Comparison of ENCODE assay signal across 13 cellular contexts in the genomic region with DNA sequence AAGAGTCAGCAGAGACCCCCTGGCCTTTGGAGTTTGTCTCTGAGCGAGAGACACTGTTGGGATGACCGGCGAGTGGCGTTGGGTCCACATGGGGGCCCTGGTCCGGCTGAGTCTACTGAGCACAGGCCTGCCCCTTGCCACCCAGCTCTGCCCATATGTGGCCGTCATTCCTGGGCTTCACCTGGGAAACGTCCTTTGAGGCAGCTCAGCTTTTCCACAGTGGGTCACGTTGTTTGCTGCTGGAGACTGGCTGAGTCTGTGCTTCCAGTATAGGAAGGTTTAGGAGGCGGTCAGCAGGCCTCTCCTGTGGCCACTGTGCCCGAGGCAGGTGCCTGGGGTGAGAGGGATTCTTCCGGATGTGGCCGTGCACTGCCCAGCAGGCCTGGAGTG. TPM values are rescaled to one million over a fixed set of nuclear protein-coding genes. Genes with fewer than 3 reads are reported as not detected.
DNase-seq lines count a peak whose midpoint lies in the region; ATAC-seq and TF ChIP-seq lines count a peak whose summit lies in the region.
"Had no signal": no experiment of that assay in that cellular context is flagged by ENCODE, and none has a peak within 500 bp of the region (broad histone marks: within the 10 kb centered on the region; RNA-seq: fewer than 3 reads in every experiment).

No MANE protein-coding gene starts in this region.

- H3K36me3 ChIP-seq in right atrium auricular region (no peaks in the 10 kb centered on the region), mucosa of rectum (ENCODE audit: control insufficient read depth in 2 of 2, insufficient read depth in 2 of 2, low read length in 2 of 2) (no peaks in the 10 kb centered on the region)
- H3K36me3 ChIP-seq: cardiac muscle cell, prostate gland had no signal

- no peaks in the 10 kb centered on the region for H3K9me3 Mint-ChIP-seq in activated naive CD4-positive, alpha-beta T cell treated with anti-CD3 and anti-CD28 coated beads, Interleukin-2, amount 50 U/mL, for 72 hours

- no peaks in the 10 kb centered on the region for H3K36me3 Mint-ChIP-seq in activated naive CD4-positive, alpha-beta T cell treated with anti-CD3 and anti-CD28 coated beads, Interleukin-2, amount 50 U/mL, for 72 hours

- H3K27me3 ChIP-seq in right atrium auricular region (no peaks in the 10 kb centered on the region), mucosa of rectum (ENCODE audit: control insufficient read depth in 2 of 2, insufficient read depth in 2 of 2, low read length in 2 of 2) (no peaks in the 10 kb centered on the region)
- H3K27me3 ChIP-seq: cardiac muscle cell had no signal

- DNase-seq in right atrium auricular region (ENCODE audit: low spot score) = peak; percentile 60
- DNase-seq in left ventricle myocardium superior = no peak
- no peak for DNase-seq in activated naive CD4-positive, alpha-beta T cell treated with anti-CD3 and anti-CD28 coated beads, Interleukin-2, amount 50 U/mL, for 72 hours (ENCODE audit: low spot score in 2 of 2)
- no peak for DNase-seq in anterior cingulate cortex (lab: John Stamatoyannopoulos, UW)
- no peak for DNase-seq in SIG-M5 treated with dmso at 0.1 percent for 504 hours (lab: John Stamatoyannopoulos, UW; ENCODE audit: unreplicated experiment)
- DNase-seq: NCI-H69 had no signal

- TF ChIP-seq CTCF in right atrium auricular region (IDR thresholded peaks at IDR 0.05) = no peak

- intact Hi-C loops in left ventricle myocardium superior (cut with micrococcal nuclease) = no loop called here

- ATAC-seq in left ventricle myocardium superior (no peak), GM21515 (IDR thresholded peaks at IDR 0.05; ENCODE audit: unreplicated experiment) (no peak), HG03457 (IDR thresholded peaks at IDR 0.05; ENCODE audit: unreplicated experiment) (no peak)
- peak; percentile 2 to 3 for ATAC-seq in activated naive CD4-positive, alpha-beta T cell treated with anti-CD3 and anti-CD28 coated beads, Interleukin-2, amount 50 U/mL, for 72 hours
- ATAC-seq: GM12878 had no signal

- H3K9ac ChIP-seq in mucosa of rectum (ENCODE audit: low read depth in 1 of 2, low read length in 2 of 2) = no peak overlapping the region

- H3K4me3 ChIP-seq in right atrium auricular region = no peak overlapping the region
- no peak overlapping the region for H3K4me3 ChIP-seq in mucosa of rectum (ENCODE audit: low read length in 2 of 2)
- H3K4me3 ChIP-seq: cardiac muscle cell, GM12878, prostate gland had no signal

- peak overlapping the region in 1 of 2 donors; percentile 63 for H3K27ac Mint-ChIP-seq in activated naive CD4-positive, alpha-beta T cell treated with anti-CD3 and anti-CD28 coated beads, Interleukin-2, amount 50 U/mL, for 72 hours

- H3K9me3 ChIP-seq in right atrium auricular region (no peaks in the 10 kb centered on the region), mucosa of rectum (ENCODE audit: control insufficient read depth in 2 of 2, low read length in 2 of 2) (no peaks in the 10 kb centered on the region)
- H3K9me3 ChIP-seq: prostate gland had no signal

- H3K27ac ChIP-seq in right atrium auricular region (peak overlapping the region; percentile 41 to 52), mucosa of rectum (ENCODE audit: low read depth in 2 of 2, low read length in 2 of 2) (peak overlapping the region; percentile 12 to 52)
- H3K27ac ChIP-seq: cardiac muscle cell had no signal

- H3K4me1 ChIP-seq in right atrium auricular region (peaks cover 0 to 52% of the 10 kb centered on the region in 2 donors), mucosa of rectum (ENCODE audit: control insufficient read depth in 2 of 2, insufficient read depth in 2 of 2, low read length in 2 of 2) (peaks cover 44 to 51% of the 10 kb centered on the region in 2 donors)

RNA-seq across cellular contexts. Expression of a gene that starts 17.1 kb away (rescaled TPM):
- total RNA-seq in right atrium auricular region (1 to 10 TPM in 1 of 2 donors, under 1 TPM in 1; 0.82 to 1.5 TPM), left ventricle myocardium superior (2.4 TPM)
- total RNA-seq in activated naive CD4-positive, alpha-beta T cell treated with anti-CD3 and anti-CD28 coated beads, Interleukin-2, amount 50 U/mL, for 72 hours = 100 to 1,000 TPM; 101 to 201 TPM

RNA-seq across cellular contexts. Expression of a gene that starts 21.9 kb away (rescaled TPM):
- under 1 TPM; 0.44 to 0.63 TPM for total RNA-seq in right atrium auricular region
- 0.99 TPM for total RNA-seq in left ventricle myocardium superior
- total RNA-seq in activated naive CD4-positive, alpha-beta T cell treated with anti-CD3 and anti-CD28 coated beads, Interleukin-2, amount 50 U/mL, for 72 hours = not detected
- total RNA-seq: cardiac muscle cell, GM12878, H4 had no signal

RNA-seq across cellular contexts. Expression of a gene that starts 29.6 kb away (rescaled TPM):
- total RNA-seq in right atrium auricular region = not detected
- total RNA-seq in left ventricle myocardium superior = not detected
- total RNA-seq in activated naive CD4-positive, alpha-beta T cell treated with anti-CD3 and anti-CD28 coated beads, Interleukin-2, amount 50 U/mL, for 72 hours = not detected
- total RNA-seq: cardiac muscle cell, GM12878, H4 had no signal

RNA-seq across cellular contexts. Expression of a gene that starts 49.1 kb away (rescaled TPM):
- 10 to 100 TPM; 22.1 to 30.4 TPM for total RNA-seq in right atrium auricular region
- total RNA-seq in left ventricle myocardium superior = 42.6 TPM
- total RNA-seq in activated naive CD4-positive, alpha-beta T cell treated with anti-CD3 and anti-CD28 coated beads, Interleukin-2, amount 50 U/mL, for 72 hours = 10 to 100 TPM; 47.9 to 53.3 TPM

RNA-seq across cellular contexts. Expression of a gene that starts 49.1 kb away (rescaled TPM):
- total RNA-seq in right atrium auricular region (10 to 100 TPM; 28.1 to 31.9 TPM), left ventricle myocardium superior (45.1 TPM)
- 10 to 100 TPM; 43.4 to 55.6 TPM for total RNA-seq in activated naive CD4-positive, alpha-beta T cell treated with anti-CD3 and anti-CD28 coated beads, Interleukin-2, amount 50 U/mL, for 72 hours

Comparison
In these comparisons a context has a peak if more than half of its experiments do, and no peak if none do; other contexts are left out.
1. ATAC-seq: peak in activated naive CD4-positive, alpha-beta T cell treated with anti-CD3 and anti-CD28 coated beads, Interleukin-2, amount 50 U/mL, for 72 hours (2 of 2); none in left ventricle myocardium superior (single experiment), GM21515 (single experiment) and HG03457 (single experiment).
2. RNA of a gene that starts 17.1 kb away (total RNA-seq): 101 to 201 TPM in activated naive CD4-positive, alpha-beta T cell treated with anti-CD3 and anti-CD28 coated beads, Interleukin-2, amount 50 U/mL, for 72 hours; 2.4 TPM in left ventricle myocardium superior (single experiment) and 0.82 to 1.5 TPM in right atrium auricular region; every median in the first group is over 10 times any median in the second.